19 cellular contexts compared by ENCODE assay signal in the genomic region with DNA sequence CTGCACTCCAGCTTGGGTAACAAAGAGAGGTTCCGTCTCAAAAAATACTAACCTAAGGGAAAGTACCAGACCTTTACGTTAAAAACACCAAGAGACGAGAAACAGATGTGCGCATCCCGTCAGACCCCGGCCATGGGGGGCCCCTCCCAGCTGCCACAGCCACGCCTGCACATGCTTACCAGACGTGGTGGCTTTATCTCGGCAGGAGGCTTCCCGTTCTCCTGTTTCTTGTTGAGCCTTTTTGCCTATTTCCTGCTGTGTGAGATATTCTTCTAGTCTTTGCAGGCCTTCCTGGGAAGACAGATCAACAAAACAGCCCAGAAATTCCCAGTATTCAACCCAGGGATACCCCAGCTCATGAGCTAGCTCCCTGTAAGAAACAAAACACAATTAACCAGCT. TPM values are rescaled to one million over a fixed set of nuclear protein-coding genes. Genes with fewer than 3 reads are reported as not detected.
DNase-seq lines count a peak whose midpoint lies in the region; ATAC-seq and TF ChIP-seq lines count a peak whose summit lies in the region.
"Had no signal": no experiment of that assay in that cellular context is flagged by ENCODE, and none has a peak within 500 bp of the region (broad histone marks: within the 10 kb centered on the region; RNA-seq: fewer than 3 reads in every experiment).

No MANE protein-coding gene starts in this region.

- no peak overlapping the region for H3K18ac ChIP-seq in mesenchymal stem cell (ENCODE audit: low read depth in 1 of 2, low read length in 2 of 2)

- peaks cover 0 to 4% of the 10 kb centered on the region in 2 experiments; a peak in 1 of 4 replicates for H3K4me1 ChIP-seq in SK-N-SH (ENCODE audit: control insufficient read depth in 1 of 2, insufficient read depth in 2 of 2, low read depth in 1 of 2, low read length in 1 of 2)
- peaks cover 3% of the 10 kb centered on the region for H3K4me1 ChIP-seq in mesenchymal stem cell (ENCODE audit: control insufficient read depth, insufficient read depth, low read depth, low read length)
- H3K4me1 ChIP-seq: BE2C had no signal

- H3K4ac ChIP-seq in mesenchymal stem cell (ENCODE audit: low read depth in 1 of 2, low read length in 2 of 2): no peak overlapping the region

- H3K9me3 ChIP-seq in SK-N-SH (no peaks in the 10 kb centered on the region), mesenchymal stem cell (ENCODE audit: control insufficient read depth, low read length) (no peaks in the 10 kb centered on the region)
- H3K9me3 ChIP-seq: BE2C had no signal

- H3K36me3 ChIP-seq in SK-N-SH (replicated peaks in 1 of 2; ENCODE audit: control insufficient read depth in 1 of 2, insufficient read depth in 2 of 2, low read length in 1 of 2) (peaks cover 45 to 60% of the 10 kb centered on the region in 2 experiments), mesenchymal stem cell (ENCODE audit: control insufficient read depth in 1 of 2, insufficient read depth in 2 of 2, low read depth in 1 of 2, low read length in 2 of 2) (peaks cover 90 to 91% of the 10 kb centered on the region in 2 experiments)

- POLR2A ChIA-PET in SK-N-SH (lab: Yijun Ruan, JAX): no interaction called here

- H2BK5ac ChIP-seq in mesenchymal stem cell (ENCODE audit: low read depth, low read length, poor library complexity, severe bottlenecking): no peak overlapping the region

- no peak overlapping the region for H2BK12ac ChIP-seq in mesenchymal stem cell (ENCODE audit: low read length in 2 of 2)

- no peak overlapping the region for H2AK5ac ChIP-seq in mesenchymal stem cell (ENCODE audit: low read length, severe bottlenecking)

- no peak overlapping the region for H3K9ac ChIP-seq in SK-N-SH
- H3K9ac ChIP-seq in mesenchymal stem cell (ENCODE audit: low read length): no peak overlapping the region

- TF ChIP-seq EP300 in SK-N-SH (IDR thresholded peaks at IDR 0.05; ENCODE audit: borderline replicate concordance in 1 of 2, low read depth in 1 of 2, low read length in 1 of 2): no peak

- peaks cover 32% of the 10 kb centered on the region for H3K79me1 ChIP-seq in mesenchymal stem cell (replicated peaks; ENCODE audit: low read length, poor library complexity, severe bottlenecking)

- H3K4me2 ChIP-seq in SK-N-SH: no peak overlapping the region
- H3K4me2 ChIP-seq in mesenchymal stem cell (ENCODE audit: low read length, poor library complexity, severe bottlenecking): no peak overlapping the region

- no peak overlapping the region for H4K91ac ChIP-seq in mesenchymal stem cell (ENCODE audit: low read length)

- CTCF ChIA-PET in SK-N-SH (lab: Yijun Ruan, JAX): interaction anchor here (0.6 kb wide), 2 partner anchors 18 to 34 kb away, joined by 3 read pairs; no protein-coding TSS in a partner anchor

- DNase-seq in SK-N-SH: peak; percentile 76
- DNase-seq in choroid plexus epithelial cell (ENCODE audit: low read depth): peak; percentile 84
- no peak for DNase-seq in mesenchymal stem cell
- no peak for DNase-seq in activated naive CD4-positive, alpha-beta T cell treated with anti-CD3 and anti-CD28 coated beads, Interleukin-2, amount 50 U/mL, for 16 hours
- no peak for DNase-seq in kidney tubule cell (ENCODE audit: low spot score)
- DNase-seq in activated T-cell treated with anti-CD3 and anti-CD28 coated beads for 4 hours: no peak
- DNase-seq: BE2C, DMS53, GDM1, GOT3, HCEC 1CT, KG1, NCI-H1092 treated with DMSO at 0.1 percent for 48 hours, NCI-H146, NCI-H2029, NCI-H2227 treated with DMSO at 0.1 percent for 48 hours, NCI-H510A had no signal

- H3K27me3 ChIP-seq in SK-N-SH (ENCODE audit: insufficient read depth) (no peaks in the 10 kb centered on the region), mesenchymal stem cell (ENCODE audit: control insufficient read depth in 1 of 2, insufficient read depth in 1 of 2, low read length in 2 of 2) (no peaks in the 10 kb centered on the region)
- H3K27me3 ChIP-seq: BE2C had no signal

- no peak overlapping the region for H2BK120ac ChIP-seq in mesenchymal stem cell (ENCODE audit: low read depth, low read length)

- peaks cover 8% of the 10 kb centered on the region; the same call in 1 of the 2 replicates for H4K20me1 ChIP-seq in SK-N-SH (ENCODE audit: insufficient read depth)

- H3K27ac ChIP-seq in 22Rv1 (peak overlapping the region; percentile 8; the same call in 1 of the 2 replicates), SK-N-SH (ENCODE audit: low read depth in 2 of 2, low read length in 1 of 2) (peak overlapping the region in 1 of 2 experiments; percentile 66; a peak in 2 of 4 replicates), mesenchymal stem cell (ENCODE audit: low read length, poor library complexity, severe bottlenecking) (peak overlapping the region; percentile 34)

- H3K4me3 ChIP-seq in SK-N-SH (ENCODE audit: low read depth in 2 of 2, low read length in 1 of 2) (no peak overlapping the region), choroid plexus epithelial cell (ENCODE audit: low read depth, low read length) (no peak overlapping the region), mesenchymal stem cell (ENCODE audit: insufficient read depth in 1 of 2, low read depth in 1 of 2, low read length in 2 of 2) (no peak overlapping the region)

- peaks cover 23% of the 10 kb centered on the region for H3F3A ChIP-seq in SK-N-SH (replicated peaks; ENCODE audit: insufficient read depth)

- no peaks in the 10 kb centered on the region for H3K9me2 ChIP-seq in SK-N-SH

- H3K79me2 ChIP-seq in SK-N-SH (ENCODE audit: insufficient read depth): peaks cover 10% of the 10 kb centered on the region; the same call in 1 of the 2 replicates

- H4K8ac ChIP-seq in mesenchymal stem cell (ENCODE audit: low read length): no peak overlapping the region

- H2BK15ac ChIP-seq in mesenchymal stem cell (ENCODE audit: low read depth, poor library complexity, severe bottlenecking): no peak overlapping the region

- H3K14ac ChIP-seq in mesenchymal stem cell (ENCODE audit: low read length in 2 of 2): no peak overlapping the region

- no peak for TF ChIP-seq RAD21 in SK-N-SH (IDR thresholded peaks at IDR 0.05; ENCODE audit: low read length)

- no peak for ATAC-seq in GM21723 (IDR thresholded peaks at IDR 0.05; ENCODE audit: unreplicated experiment)

- H3K23ac ChIP-seq in mesenchymal stem cell (ENCODE audit: low read length in 2 of 2): no peak overlapping the region

- 82% methylated on average over 10 of the region's 10 CpGs for WGBS in SK-N-SH (ENCODE audit: low lambda C conversion rate)
- 84% methylated on average over 10 of the region's 10 CpGs for WGBS in mesenchymal stem cell

- TF ChIP-seq CTCF in 22Rv1 (IDR thresholded peaks at IDR 0.05) (no peak), SK-N-SH (IDR thresholded peaks at IDR 0.05) (no peak), choroid plexus epithelial cell (conservative IDR thresholded peaks at IDR 0.05; ENCODE audit: low read depth, low read length) (no peak)

- H2AFZ ChIP-seq in SK-N-SH (ENCODE audit: low read depth) (no peak overlapping the region), mesenchymal stem cell (ENCODE audit: low read depth, low read length) (no peak overlapping the region)

TF ChIP-seq in SK-N-SH, 30 proteins besides CTCF, POLR2A, EP300 and RAD21:
- TF ChIP-seq, protein P1, sequence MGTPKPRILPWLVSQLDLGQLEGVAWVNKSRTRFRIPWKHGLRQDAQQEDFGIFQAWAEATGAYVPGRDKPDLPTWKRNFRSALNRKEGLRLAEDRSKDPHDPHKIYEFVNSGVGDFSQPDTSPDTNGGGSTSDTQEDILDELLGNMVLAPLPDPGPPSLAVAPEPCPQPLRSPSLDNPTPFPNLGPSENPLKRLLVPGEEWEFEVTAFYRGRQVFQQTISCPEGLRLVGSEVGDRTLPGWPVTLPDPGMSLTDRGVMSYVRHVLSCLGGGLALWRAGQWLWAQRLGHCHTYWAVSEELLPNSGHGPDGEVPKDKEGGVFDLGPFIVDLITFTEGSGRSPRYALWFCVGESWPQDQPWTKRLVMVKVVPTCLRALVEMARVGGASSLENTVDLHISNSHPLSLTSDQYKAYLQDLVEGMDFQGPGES (IDR thresholded peaks at IDR 0.05; ENCODE audit: low read depth, low read length): no peak
- TF ChIP-seq TAF1 (IDR thresholded peaks at IDR 0.05; ENCODE audit: borderline replicate concordance, low read depth, low read length): no peak
- TF ChIP-seq NRF1 (IDR thresholded peaks at IDR 0.05; ENCODE audit: low read depth, low read length): no peak
- no peak for TF ChIP-seq TEAD4 (IDR thresholded peaks at IDR 0.05; ENCODE audit: borderline replicate concordance, insufficient read depth)
- TF ChIP-seq NFIC (IDR thresholded peaks at IDR 0.05; ENCODE audit: borderline replicate concordance): no peak
- TF ChIP-seq SMC3 (IDR thresholded peaks at IDR 0.05; ENCODE audit: low read depth, low read length): no peak
- TF ChIP-seq MEF2A (IDR thresholded peaks at IDR 0.05; ENCODE audit: borderline replicate concordance, low read depth): no peak
- TF ChIP-seq RXRA (IDR thresholded peaks at IDR 0.05; ENCODE audit: borderline replicate concordance, low read depth): no peak

RNA-seq across cellular contexts. Expression of a gene that starts 23.6 kb away (rescaled TPM):
- polyA plus RNA-seq in SK-N-SH (2012; rRNA removed): 19.9 and 22.5 TPM in 2 replicates
- polyA plus RNA-seq in SK-N-SH (2012; cell fraction: cytosol; rRNA removed): 11.6 and 15.3 TPM in 2 replicates
- 14.8 and 16.5 TPM in 2 replicates for polyA plus RNA-seq in SK-N-SH (2012; cell fraction: nucleus; rRNA removed)
- 13.1 TPM for polyA plus RNA-seq in mesenchymal stem cell (2013, experiment 1 of 2)
- 13.1 TPM for polyA plus RNA-seq in mesenchymal stem cell (2013, experiment 2 of 2)

RNA-seq across cellular contexts. Expression of a gene that starts 27.4 kb away (rescaled TPM):
- 55.1 and 85.2 TPM in 2 replicates for polyA plus RNA-seq in SK-N-SH (2012; rRNA removed)
- polyA plus RNA-seq in SK-N-SH (2012; cell fraction: cytosol; rRNA removed): 22.7 and 26.0 TPM in 2 replicates
- 301 and 345 TPM in 2 replicates for polyA plus RNA-seq in SK-N-SH (2012; cell fraction: nucleus; rRNA removed)
- polyA plus RNA-seq in mesenchymal stem cell (2013, experiment 1 of 2): 32.8 TPM
- polyA plus RNA-seq in mesenchymal stem cell (2013, experiment 2 of 2): 33.6 TPM

RNA-seq across cellular contexts. Expression of a gene that starts 46.8 kb away (rescaled TPM):
- 25.4 and 35.8 TPM in 2 replicates for polyA plus RNA-seq in SK-N-SH (2012; rRNA removed)
- polyA plus RNA-seq in SK-N-SH (2012; cell fraction: cytosol; rRNA removed): 23.8 and 25.0 TPM in 2 replicates
- polyA plus RNA-seq in SK-N-SH (2012; cell fraction: nucleus; rRNA removed): 21.8 and 26.8 TPM in 2 replicates
- polyA plus RNA-seq in mesenchymal stem cell (2013, experiment 1 of 2): 15.3 TPM
- 15.8 TPM for polyA plus RNA-seq in mesenchymal stem cell (2013, experiment 2 of 2)

RNA-seq across cellular contexts. Expression of a gene that starts 47.1 kb away (rescaled TPM):
- 17.8 and 20.1 TPM in 2 replicates for polyA plus RNA-seq in SK-N-SH (2012; rRNA removed)
- 5.5 and 6.8 TPM in 2 replicates for polyA plus RNA-seq in SK-N-SH (2012; cell fraction: cytosol; rRNA removed)
- polyA plus RNA-seq in SK-N-SH (2012; cell fraction: nucleus; rRNA removed): 89.3 and 94.3 TPM in 2 replicates
- polyA plus RNA-seq in mesenchymal stem cell (2013, experiment 1 of 2): 4.5 TPM
- polyA plus RNA-seq in mesenchymal stem cell (2013, experiment 2 of 2): 3.9 TPM

Comparison
In these comparisons a context has a peak if more than half of its experiments do, and no peak if none do; other contexts are left out.
1. DNase-seq: peak in SK-N-SH (single experiment) and choroid plexus epithelial cell (single experiment); none in mesenchymal stem cell (single experiment), activated naive CD4-positive, alpha-beta T cell treated with anti-CD3 and anti-CD28 coated beads, Interleukin-2, amount 50 U/mL, for 16 hours (single experiment), kidney tubule cell (single experiment) and activated T-cell treated with anti-CD3 and anti-CD28 coated beads for 4 hours (single experiment).